In the genomic region with DNA sequence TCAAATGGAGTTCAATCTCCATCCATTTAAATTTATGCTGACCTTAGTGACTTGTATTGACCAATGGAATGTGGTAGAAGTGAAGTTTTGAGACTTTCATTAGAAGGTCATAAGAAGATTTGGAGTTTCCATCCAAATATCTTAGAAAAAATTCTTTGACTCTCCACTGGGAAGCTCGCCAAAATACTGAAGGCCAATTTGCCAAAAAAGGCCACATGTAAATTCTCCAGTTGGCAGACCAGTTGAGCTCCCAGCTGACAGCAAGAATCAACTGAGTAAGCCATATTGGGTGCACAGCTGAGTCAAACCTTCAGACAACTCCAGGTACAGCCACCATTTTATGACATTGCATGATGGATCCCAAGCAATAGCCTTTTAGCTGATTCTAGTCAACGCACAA, we compare ENCODE assay signal across 25 cellular contexts.
A peak's percentile ranks its signal among the peaks of the same experiment; 100 is the strongest.
DNase-seq lines count a peak whose midpoint lies in the region; ATAC-seq, FAIRE-seq and TF ChIP-seq lines count a peak whose summit lies in the region.
"Had no signal": no experiment of that assay in that cellular context is flagged by ENCODE, and none has a peak within 500 bp of the region (broad histone marks: within the 10 kb centered on the region; RNA-seq: fewer than 3 reads in every experiment).

No MANE protein-coding gene starts in this region.

- no peaks in the 10 kb centered on the region for H4K20me1 ChIP-seq in GM23248 (ENCODE audit: insufficient read depth)

- 0 out of 2 replicates have a peak, but pooled peaks cover 3% of the 10 kb centered on the region for H3K27me3 ChIP-seq in GM23248 (replicated peaks; ENCODE audit: insufficient read depth)
- H3K27me3 ChIP-seq: body of pancreas, heart right ventricle, upper lobe of right lung had no signal

- ATAC-seq in SK-N-SH treated with all-trans-retinoic acid at 6 μM for 48 hours = peak; percentile 16; the same call in 1 of the 3 replicates
- no peak for ATAC-seq in effector memory CD8-positive, alpha-beta T cell (replicated peaks)
- ATAC-seq in HG02870 (IDR thresholded peaks at IDR 0.05; ENCODE audit: unreplicated experiment) = no peak
- ATAC-seq: activated CD8-positive, alpha-beta memory T cell treated with anti-CD3 and anti-CD28 coated beads, Interleukin-2, amount 10 ng/mL, durations not matched to agents 7 days and 5 days; activated T-cell treated with anti-CD3 and anti-CD28 coated beads, Interleukin-2, amount 50 U/mL, for 4 hours; body of pancreas; heart right ventricle; stimulated activated naive B cell treated with anti-CD40 and anti-IgM and Interleukin-4, amounts not matched to agents 10 μg/mL and 1 μg/mL and 100 μg/mL, for 72 hours; T-helper 17 cell; upper lobe of right lung had no signal

- no peaks in the 10 kb centered on the region for H3K4me1 ChIP-seq in GM23248 (ENCODE audit: insufficient read depth)
- H3K4me1 ChIP-seq: body of pancreas, Caco-2, heart right ventricle, upper lobe of right lung had no signal

- H3K27me3 Mint-ChIP-seq in effector memory CD8-positive, alpha-beta T cell = no peaks in the 10 kb centered on the region
- H3K27me3 Mint-ChIP-seq: T-helper 17 cell had no signal

- TF ChIP-seq CTCF in fibroblast of mammary gland (conservative IDR thresholded peaks at IDR 0.05; ENCODE audit: control insufficient read depth, insufficient read depth, low read depth, low read length) = no peak

- no peak overlapping the region for H3K4me3 Mint-ChIP-seq in effector memory CD8-positive, alpha-beta T cell
- H3K4me3 Mint-ChIP-seq: activated CD8-positive, alpha-beta memory T cell treated with anti-CD3 and anti-CD28 coated beads, Interleukin-2, amount 10 ng/mL, durations not matched to agents 7 days and 5 days; activated T-cell treated with anti-CD3 and anti-CD28 coated beads, Interleukin-2, amount 50 U/mL, for 4 hours; nephron; stimulated activated naive B cell treated with anti-CD40 and anti-IgM and Interleukin-4, amounts not matched to agents 10 μg/mL and 1 μg/mL and 100 μg/mL, for 72 hours; T-helper 17 cell had no signal

- H3K9me3 Mint-ChIP-seq in effector memory CD8-positive, alpha-beta T cell = no peaks in the 10 kb centered on the region
- H3K9me3 Mint-ChIP-seq: activated T-cell treated with anti-CD3 and anti-CD28 coated beads, Interleukin-2, amount 50 U/mL, for 4 hours; nephron; stimulated activated naive B cell treated with anti-CD40 and anti-IgM and Interleukin-4, amounts not matched to agents 10 μg/mL and 1 μg/mL and 100 μg/mL, for 72 hours had no signal

- no peak overlapping the region for H3K27ac Mint-ChIP-seq in effector memory CD8-positive, alpha-beta T cell
- H3K27ac Mint-ChIP-seq: activated CD8-positive, alpha-beta memory T cell treated with anti-CD3 and anti-CD28 coated beads, Interleukin-2, amount 10 ng/mL, durations not matched to agents 7 days and 5 days; stimulated activated naive B cell treated with anti-CD40 and anti-IgM and Interleukin-4, amounts not matched to agents 10 μg/mL and 1 μg/mL and 100 μg/mL, for 72 hours; T-helper 17 cell had no signal

- H3K36me3 Mint-ChIP-seq in effector memory CD8-positive, alpha-beta T cell (ENCODE audit: insufficient read depth) = no peaks in the 10 kb centered on the region
- H3K36me3 Mint-ChIP-seq: activated CD8-positive, alpha-beta memory T cell treated with anti-CD3 and anti-CD28 coated beads, Interleukin-2, amount 10 ng/mL, durations not matched to agents 7 days and 5 days had no signal

- H3K4me1 Mint-ChIP-seq in effector memory CD8-positive, alpha-beta T cell (ENCODE audit: low read depth in 2 of 2) = no peaks in the 10 kb centered on the region
- H3K4me1 Mint-ChIP-seq: activated CD8-positive, alpha-beta memory T cell treated with anti-CD3 and anti-CD28 coated beads, Interleukin-2, amount 10 ng/mL, durations not matched to agents 7 days and 5 days; stimulated activated naive B cell treated with anti-CD40 and anti-IgM and Interleukin-4, amounts not matched to agents 10 μg/mL and 1 μg/mL and 100 μg/mL, for 72 hours; T-helper 17 cell had no signal

- no peak for FAIRE-seq in GM12892 (lab: Jason Lieb, UNC)
- FAIRE-seq: endothelial cell of umbilical vein had no signal

- H3K36me3 ChIP-seq in GM23248 (ENCODE audit: low read depth) = no peaks in the 10 kb centered on the region
- H3K36me3 ChIP-seq: heart right ventricle, upper lobe of right lung had no signal

- no peak overlapping the region for H3K4me2 ChIP-seq in GM23248 (ENCODE audit: unreplicated experiment)

- H3K9ac ChIP-seq in GM23248 = no peak overlapping the region

- no peaks in the 10 kb centered on the region; the same call in 1 of the 2 replicates for H3K9me2 ChIP-seq in GM23248 (ENCODE audit: insufficient read depth)

- H2AFZ ChIP-seq in GM23248 = no peak overlapping the region

- H3K27ac ChIP-seq in GM23248 = no peak overlapping the region
- H3K27ac ChIP-seq: body of pancreas, C4-2B, heart right ventricle, RWPE1, upper lobe of right lung had no signal

- 44 to 47% methylated on average over 2 of the region's 2 CpGs for WGBS in GM23248 (ENCODE audit: low coverage in 1 of 2, low lambda C conversion rate in 2 of 2, missing lambda C conversion rate in 2 of 2), 2 experiments

- H3K79me2 ChIP-seq in GM23248 (ENCODE audit: insufficient read depth) = no peaks in the 10 kb centered on the region

- no peak overlapping the region for H3K4me3 ChIP-seq in GM23248
- no peak overlapping the region for H3K4me3 ChIP-seq in fibroblast of mammary gland (ENCODE audit: control insufficient read depth, low read depth, low read length)
- H3K4me3 ChIP-seq: body of pancreas, heart right ventricle, upper lobe of right lung had no signal

- in situ Hi-C loops in GM23248 (cut with MboI) = no loop called here

- H3K9me3 ChIP-seq in GM23248 (ENCODE audit: low read depth) = no peaks in the 10 kb centered on the region
- H3K9me3 ChIP-seq: body of pancreas, Caco-2, heart right ventricle, upper lobe of right lung had no signal

- no peak for TF ChIP-seq POLR2A in GM12892 (IDR thresholded peaks at IDR 0.05; ENCODE audit: low read depth, low read length)

- DNase-seq in GM23248 (peak; percentile 38), fibroblast of mammary gland (ENCODE audit: low read depth) (peak; percentile 45), stromal cell of bone marrow (ENCODE audit: low read depth) (peak; percentile 52), GM12892 (ENCODE audit: insufficient read length) (no peak)
- no peak for DNase-seq in effector memory CD8-positive, alpha-beta T cell
- DNase-seq: activated CD8-positive, alpha-beta memory T cell treated with anti-CD3 and anti-CD28 coated beads, Interleukin-2, amount 10 ng/mL, durations not matched to agents 7 days and 5 days; activated T-cell treated with anti-CD3 and anti-CD28 coated beads, Interleukin-2, amount 50 U/mL, for 4 hours; Caco-2; DMS79; foreskin melanocyte; heart right ventricle; mammary epithelial cell; NCI-H1092 treated with DMSO at 0.1 percent for 48 hours; NCI-H187; NCI-H82; stimulated activated naive B cell treated with anti-CD40 and anti-IgM and Interleukin-4, amounts not matched to agents 10 μg/mL and 1 μg/mL and 100 μg/mL, for 72 hours; T-helper 17 cell; upper lobe of right lung had no signal

- H3F3A ChIP-seq in GM23248 (ENCODE audit: insufficient read depth) = no peaks in the 10 kb centered on the region

TF ChIP-seq in SK-N-SH treated with all-trans-retinoic acid at 6 μM for 48 hours, 23 proteins besides CTCF, POLR2A, EP300 and RAD21:
- TF ChIP-seq ZFP3 (CRISPR knock-in tag; IDR thresholded peaks at IDR 0.05) (no peak), SNAI2 (CRISPR knock-in tag; IDR thresholded peaks at IDR 0.05) (no peak), ZNF8 (CRISPR knock-in tag; IDR thresholded peaks at IDR 0.05) (no peak), ISL1 (CRISPR knock-in tag; IDR thresholded peaks at IDR 0.05) (peak; percentile 39)
TF ChIP-seq in SK-N-SH treated with all-trans-retinoic acid at 6 μM for 48 hours: peak in this region for 1.

Comparison
In these comparisons a context has a peak if more than half of its experiments do, and no peak if none do; other contexts are left out.
1. DNase-seq: peak in GM23248 (single experiment), fibroblast of mammary gland (single experiment) and stromal cell of bone marrow (single experiment); none in effector memory CD8-positive, alpha-beta T cell (0 of 3) and GM12892 (single experiment).